Comparison of ENCODE assay signal across 19 cellular contexts in the genomic region with DNA sequence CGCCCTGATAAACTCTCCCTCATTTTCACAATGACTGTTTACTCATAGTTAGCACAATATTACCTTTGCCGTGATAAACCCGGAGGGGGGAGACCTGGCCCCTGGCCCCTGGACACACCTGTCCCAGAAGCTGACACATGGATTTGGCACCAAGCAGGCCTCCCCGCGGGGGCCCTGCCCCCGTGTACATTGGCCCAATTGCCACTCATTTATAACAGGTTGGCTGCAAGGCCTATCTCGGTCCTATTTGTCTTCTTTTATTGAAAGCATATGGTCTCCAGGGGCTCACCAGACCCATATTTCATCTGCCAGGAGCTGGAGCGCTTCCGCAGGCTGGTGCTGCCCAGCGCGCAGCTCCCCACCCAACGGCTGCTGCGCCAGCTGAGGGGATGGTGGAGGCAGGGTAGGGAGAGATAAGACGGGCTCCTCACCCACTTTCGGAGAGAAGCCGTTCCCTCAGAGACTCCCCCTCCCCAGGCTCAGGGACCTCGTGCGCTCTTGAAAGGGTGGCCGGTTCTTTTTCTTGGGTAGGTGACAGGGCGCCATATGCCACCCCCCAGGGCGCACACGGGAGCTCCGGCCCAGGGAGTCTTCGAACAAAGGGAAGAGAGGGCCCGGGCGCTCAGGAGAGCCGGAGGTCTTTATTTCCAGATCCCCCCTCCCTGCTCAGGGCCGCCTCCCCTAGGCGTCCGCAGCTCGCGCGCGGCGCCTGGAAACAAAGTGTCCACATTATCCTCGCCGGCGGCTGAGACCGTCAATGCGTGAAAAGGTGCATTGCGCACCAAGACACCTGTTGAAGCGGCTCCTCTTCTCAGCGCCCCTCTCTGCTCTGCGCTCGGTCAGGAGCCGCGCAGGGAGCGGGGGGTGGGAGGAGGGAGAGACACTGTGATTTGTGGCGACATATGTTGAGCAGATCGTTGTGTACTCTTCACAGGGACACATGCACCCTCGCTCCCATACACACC. TPM values are rescaled to one million over a fixed set of nuclear protein-coding genes. Genes with fewer than 3 reads are reported as not detected.
A peak's percentile ranks its signal among the peaks of the same experiment; 100 is the strongest.
DNase-seq lines count a peak whose midpoint lies in the region; ATAC-seq and TF ChIP-seq lines count a peak whose summit lies in the region.
"Had no signal": no experiment of that assay in that cellular context is flagged by ENCODE, and none has a peak within 500 bp of the region (broad histone marks: within the 10 kb centered on the region; RNA-seq: fewer than 3 reads in every experiment).

No MANE protein-coding gene starts in this region.

- no peak overlapping the region for H3K27ac ChIP-seq in mammary epithelial cell (ENCODE audit: insufficient read depth, low read depth, low read length)
- H3K27ac ChIP-seq in foreskin keratinocyte, result no peak overlapping the region
- H3K27ac ChIP-seq in prostate gland, result no peak overlapping the region
- H3K27ac ChIP-seq: esophagus squamous epithelium, PC-9, sigmoid colon had no signal

- no peaks in the 10 kb centered on the region for H3K4me1 Mint-ChIP-seq in MCF 10A (ENCODE audit: insufficient read depth, unreplicated experiment)
- peaks cover 22% of the 10 kb centered on the region for H3K4me1 Mint-ChIP-seq in activated CD8-positive, alpha-beta T cell treated with anti-CD3 and anti-CD28 coated beads, Interleukin-2, amount 10 ng/mL, durations not matched to agents 7 days and 5 days (ENCODE audit: low read depth)

- POLR2A ChIA-PET in MCF 10A (lab: Yijun Ruan, JAX), result no interaction called here
- POLR2A ChIA-PET in activated CD8-positive, alpha-beta T cell treated with anti-CD3 and anti-CD28 coated beads, Interleukin-2, amount 10 ng/mL, durations not matched to agents 7 days and 5 days (lab: Charles Lee), result no interaction called here

- H3K36me3 ChIP-seq in mammary epithelial cell (ENCODE audit: insufficient read depth, low read length) (no peaks in the 10 kb centered on the region), prostate gland (no peaks in the 10 kb centered on the region)
- H3K36me3 ChIP-seq: esophagus squamous epithelium, sigmoid colon had no signal

- H3K27me3 ChIP-seq in mammary epithelial cell (ENCODE audit: insufficient read depth, low read length) (peaks cover 53% of the 10 kb centered on the region), foreskin keratinocyte (peaks cover 93% of the 10 kb centered on the region), prostate gland (replicated peaks; ENCODE audit: insufficient read depth) (peaks cover 49% of the 10 kb centered on the region)

- in situ Hi-C loops in mammary epithelial cell (cut with MboI; ENCODE audit: low sequenced_read_pairs in 2 of 2), result no loop called here

- 2% methylated on average over 32 of the region's 51 CpGs for WGBS in mammary epithelial cell (ENCODE audit: low coverage, missing lambda C conversion rate)
- WGBS in prostate gland, result 1% methylated on average over 51 of the region's 51 CpGs

- H3K36me3 Mint-ChIP-seq in MCF 10A (ENCODE audit: insufficient read depth, unreplicated experiment), result no peaks in the 10 kb centered on the region
- no peaks in the 10 kb centered on the region for H3K36me3 Mint-ChIP-seq in activated CD8-positive, alpha-beta T cell treated with anti-CD3 and anti-CD28 coated beads, Interleukin-2, amount 10 ng/mL, durations not matched to agents 7 days and 5 days (ENCODE audit: low read depth)
- H3K36me3 Mint-ChIP-seq: activated naive CD4-positive, alpha-beta T cell treated with anti-CD3 and anti-CD28 coated beads, Interleukin-2, amount 50 U/mL, for 72 hours; brain had no signal

- H3K4me2 ChIP-seq in mammary epithelial cell (ENCODE audit: insufficient read depth, low read depth, low read length), result no peak overlapping the region
- H3K4me2 ChIP-seq: PC-9 had no signal

- TF ChIP-seq CTCF in mammary epithelial cell (conservative IDR thresholded peaks at IDR 0.05 in 1 of 2, IDR thresholded peaks at IDR 0.05 in 1 of 2; ENCODE audit: extremely low read depth in 1 of 2, insufficient read depth in 1 of 2, low read depth in 1 of 2, low read length in 2 of 2) (no peak), MCF 10A (IDR thresholded peaks at IDR 0.05; ENCODE audit: unreplicated experiment) (no peak), foreskin keratinocyte (conservative IDR thresholded peaks at IDR 0.05) (no peak), prostate gland (IDR thresholded peaks at IDR 0.05) (no peak)

- H3K27me3 Mint-ChIP-seq in MCF 10A (ENCODE audit: insufficient read depth, unreplicated experiment), result peaks cover 83% of the 10 kb centered on the region
- peaks cover 81% of the 10 kb centered on the region for H3K27me3 Mint-ChIP-seq in activated CD8-positive, alpha-beta T cell treated with anti-CD3 and anti-CD28 coated beads, Interleukin-2, amount 10 ng/mL, durations not matched to agents 7 days and 5 days (ENCODE audit: low read depth)

- no peaks in the 10 kb centered on the region for H3K79me2 ChIP-seq in mammary epithelial cell (ENCODE audit: insufficient read depth, low read length)

- no peaks in the 10 kb centered on the region for H3K9me3 ChIP-seq in mammary epithelial cell (replicated peaks; ENCODE audit: insufficient read depth, low read length)
- H3K9me3 ChIP-seq in prostate gland, result no peaks in the 10 kb centered on the region
- H3K9me3 ChIP-seq: esophagus squamous epithelium, sigmoid colon had no signal

- no peak overlapping the region for H2AFZ ChIP-seq in mammary epithelial cell (ENCODE audit: low read depth, low read length)
- H2AFZ ChIP-seq: PC-9 had no signal

- DNase-seq in mammary epithelial cell (peak; percentile 42), MCF 10A (ENCODE audit: unreplicated experiment) (no peak), NCI-H2196 (lab: John Stamatoyannopoulos, UW; ENCODE audit: unreplicated experiment) (peak; percentile 11), foreskin keratinocyte (peak; percentile 28 to 51), OCI-M2 (lab: John Stamatoyannopoulos, UW; ENCODE audit: unreplicated experiment) (no peak), prostate gland (ENCODE audit: low spot score) (no peak)
- DNase-seq in stimulated activated CD4-positive, alpha-beta T cell treated with anti-CD3 and anti-CD28 coated beads, Interleukin-4, amount 100 ng/mL, for 1 hour, result no peak
- no peak for DNase-seq in activated CD8-positive, alpha-beta T cell treated with anti-CD3 and anti-CD28 coated beads, Interleukin-2, amount 10 ng/mL, durations not matched to agents 7 days and 5 days
- DNase-seq: activated T-cell treated with anti-CD3 and anti-CD28 coated beads, Interleukin-2, amount 50 U/mL, for 1 hour; cortex of kidney; esophagus squamous epithelium; left cardiac atrium; NCI-H226; occipital lobe; sigmoid colon; substantia nigra had no signal

- intact Hi-C loops in mammary epithelial cell (cut with micrococcal nuclease) (no loop called here), MCF 10A (cut with micrococcal nuclease) (no loop called here), prostate gland (cut with DNase I) (no loop called here)

- BruUV-seq in mammary epithelial cell (replicated peaks; lab: Mats Ljungman, UMichigan) (no TSS peak), MCF 10A (replicated peaks; lab: Mats Ljungman, UMichigan) (no TSS peak)

- dilution Hi-C loops in mammary epithelial cell (cut with HindIII; ENCODE audit: low sequenced_read_pairs), result no loop called here

- no peaks in the 10 kb centered on the region for H4K20me1 ChIP-seq in mammary epithelial cell (ENCODE audit: insufficient read depth, low read length)

- CTCF ChIA-PET in mammary epithelial cell (lab: Charles Lee; ENCODE audit: low non-redundant PET) (no interaction called here), MCF 10A (lab: Yijun Ruan, JAX) (interaction anchor here (0.9 kb wide), 1 partner anchor 21 kb away, joined by 3 read pairs; no protein-coding TSS in a partner anchor)
- CTCF ChIA-PET in activated CD8-positive, alpha-beta T cell treated with anti-CD3 and anti-CD28 coated beads, Interleukin-2, amount 10 ng/mL, durations not matched to agents 7 days and 5 days (lab: Charles Lee), result no interaction called here

- no peak overlapping the region for H3K4me3 Mint-ChIP-seq in MCF 10A (ENCODE audit: unreplicated experiment)
- no peak overlapping the region for H3K4me3 Mint-ChIP-seq in activated CD8-positive, alpha-beta T cell treated with anti-CD3 and anti-CD28 coated beads, Interleukin-2, amount 10 ng/mL, durations not matched to agents 7 days and 5 days
- H3K4me3 Mint-ChIP-seq: brain had no signal

- ATAC-seq in foreskin keratinocyte, result no peak
- no peak for ATAC-seq in activated CD8-positive, alpha-beta T cell treated with anti-CD3 and anti-CD28 coated beads, Interleukin-2, amount 10 ng/mL, durations not matched to agents 7 days and 5 days
- ATAC-seq: activated naive CD4-positive, alpha-beta T cell treated with anti-CD3 and anti-CD28 coated beads, Interleukin-2, amount 50 U/mL, for 72 hours; left cardiac atrium had no signal

- H3K9me3 Mint-ChIP-seq in MCF 10A (ENCODE audit: unreplicated experiment), result no peaks in the 10 kb centered on the region
- H3K9me3 Mint-ChIP-seq in activated CD8-positive, alpha-beta T cell treated with anti-CD3 and anti-CD28 coated beads, Interleukin-2, amount 10 ng/mL, durations not matched to agents 7 days and 5 days (ENCODE audit: insufficient read depth), result no peaks in the 10 kb centered on the region
- H3K9me3 Mint-ChIP-seq: activated naive CD4-positive, alpha-beta T cell treated with anti-CD3 and anti-CD28 coated beads, Interleukin-2, amount 50 U/mL, for 72 hours had no signal

- TF ChIP-seq POLR2A in prostate gland (IDR thresholded peaks at IDR 0.05), result no peak

- H3K4me3 ChIP-seq in mammary epithelial cell (replicated peaks in 1 of 3; ENCODE audit: insufficient read depth in 1 of 3, low read depth in 2 of 3, low read length in 3 of 3) (no peak overlapping the region), prostate gland (no peak overlapping the region)
- H3K4me3 ChIP-seq: esophagus squamous epithelium, PC-9, sigmoid colon had no signal

- H3K4me1 ChIP-seq in mammary epithelial cell (ENCODE audit: insufficient read depth, low read length) (peaks cover 6% of the 10 kb centered on the region), foreskin keratinocyte (no peaks in the 10 kb centered on the region), prostate gland (replicated peaks) (no peaks in the 10 kb centered on the region)

- no peak overlapping the region for H3K9ac ChIP-seq in mammary epithelial cell (ENCODE audit: insufficient read depth, low read length)

- no peak overlapping the region for H3K27ac Mint-ChIP-seq in MCF 10A (ENCODE audit: low read depth, unreplicated experiment)
- H3K27ac Mint-ChIP-seq in activated CD8-positive, alpha-beta T cell treated with anti-CD3 and anti-CD28 coated beads, Interleukin-2, amount 10 ng/mL, durations not matched to agents 7 days and 5 days, result no peak overlapping the region
- H3K27ac Mint-ChIP-seq: activated naive CD4-positive, alpha-beta T cell treated with anti-CD3 and anti-CD28 coated beads, Interleukin-2, amount 50 U/mL, for 72 hours; brain had no signal

RNA-seq across cellular contexts. Expression of a gene that starts 4.3 kb away (rescaled TPM):
- not detected for total RNA-seq in mammary epithelial cell
- polyA plus RNA-seq in mammary epithelial cell, result not detected
- polyA minus RNA-seq in mammary epithelial cell, result not detected
- not detected in 2 replicates for total RNA-seq in MCF 10A (2022)
- not detected in 2 replicates for total RNA-seq in foreskin keratinocyte
- polyA plus RNA-seq in foreskin keratinocyte, result not detected in 2 replicates
- total RNA-seq in prostate gland, result not detected
- not detected for total RNA-seq in activated CD8-positive, alpha-beta T cell treated with anti-CD3 and anti-CD28 coated beads, Interleukin-2, amount 10 ng/mL, durations not matched to agents 7 days and 5 days
- total RNA-seq: esophagus squamous epithelium, occipital lobe, PC-9, sigmoid colon had no signal

RNA-seq across cellular contexts. Expression of a gene that starts 52.5 kb away (rescaled TPM):
- total RNA-seq in mammary epithelial cell, result 10 to 100 TPM in 1 of 2 donors, 1 to 10 TPM in 1; 4.0 to 15.1 TPM
- polyA plus RNA-seq in mammary epithelial cell, result 10.1 TPM
- not detected for polyA minus RNA-seq in mammary epithelial cell
- 7.5 and 11.0 TPM in 2 replicates for total RNA-seq in MCF 10A (2022)
- 2.5 and 5.4 TPM in 2 replicates for total RNA-seq in foreskin keratinocyte
- polyA plus RNA-seq in foreskin keratinocyte, result 6.8 and 15.7 TPM in 2 replicates
- 10 to 100 TPM in 1 of 2 donors, 1 to 10 TPM in 1; 6.8 to 13.4 TPM for total RNA-seq in prostate gland
- total RNA-seq in activated CD8-positive, alpha-beta T cell treated with anti-CD3 and anti-CD28 coated beads, Interleukin-2, amount 10 ng/mL, durations not matched to agents 7 days and 5 days, result 1 to 10 TPM; 5.4 to 6.1 TPM

Comparison
In these comparisons a context has a peak if more than half of its experiments do, and no peak if none do; other contexts are left out.
1. DNase-seq: peak in mammary epithelial cell (single experiment), NCI-H2196 (single experiment) and foreskin keratinocyte (2 of 2); none in MCF 10A (single experiment), stimulated activated CD4-positive, alpha-beta T cell treated with anti-CD3 and anti-CD28 coated beads, Interleukin-4, amount 100 ng/mL, for 1 hour (single experiment), OCI-M2 (single experiment), prostate gland (single experiment) and activated CD8-positive, alpha-beta T cell treated with anti-CD3 and anti-CD28 coated beads, Interleukin-2, amount 10 ng/mL, durations not matched to agents 7 days and 5 days (single experiment).